Comparison of ENCODE assay signal across 28 cellular contexts in the genomic region with DNA sequence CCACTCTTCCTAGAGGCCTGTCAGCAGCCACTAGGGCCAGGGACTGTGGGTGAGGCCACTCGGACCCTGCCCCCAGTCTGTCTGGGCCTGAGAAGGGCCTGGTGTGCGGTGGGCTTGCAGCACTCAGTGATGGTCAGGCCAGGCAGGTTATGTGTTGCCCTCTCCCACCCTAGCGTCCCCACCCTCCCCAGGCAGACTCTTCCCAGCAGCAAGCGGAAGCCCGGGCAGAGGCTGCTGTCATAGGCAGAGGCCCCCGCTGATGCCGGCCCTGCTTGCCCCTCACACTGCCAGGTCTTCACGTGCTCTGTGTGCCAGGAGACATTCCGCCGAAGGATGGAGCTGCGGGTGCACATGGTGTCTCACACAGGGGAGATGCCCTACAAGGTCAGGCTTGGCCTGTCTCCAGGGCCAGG. TPM values are rescaled to one million over a fixed set of nuclear protein-coding genes. Genes with fewer than 3 reads are reported as not detected.
A peak's percentile ranks its signal among the peaks of the same experiment; 100 is the strongest.
DNase-seq lines count a peak whose midpoint lies in the region; ATAC-seq and TF ChIP-seq lines count a peak whose summit lies in the region.
"Had no signal": no experiment of that assay in that cellular context is flagged by ENCODE, and none has a peak within 500 bp of the region (broad histone marks: within the 10 kb centered on the region; RNA-seq: fewer than 3 reads in every experiment).

No MANE protein-coding gene starts in this region.

- no peak overlapping the region for H3K4me2 ChIP-seq in SK-N-SH
- H3K4me2 ChIP-seq: KMS-11 had no signal

- POLR2A ChIA-PET in SK-N-SH (lab: Yijun Ruan, JAX): no interaction called here

- CTCF ChIA-PET in SK-N-SH (lab: Yijun Ruan, JAX): interaction anchor here (1.8 kb wide), 1 partner anchor 149 kb away, joined by 4 read pairs; no protein-coding TSS in a partner anchor

- H3K27ac ChIP-seq in SK-N-SH (ENCODE audit: low read depth in 2 of 2, low read length in 1 of 2) (no peak overlapping the region), caudate nucleus (ENCODE audit: low read depth, low read length) (peak overlapping the region; percentile 36), right cardiac atrium (ENCODE audit: low read length) (no peak overlapping the region), testis (no peak overlapping the region)
- H3K27ac ChIP-seq: 22Rv1, KMS-11 had no signal

- TF ChIP-seq POLR2A in testis (IDR thresholded peaks at IDR 0.05): no peak

- TF ChIP-seq RAD21 in SK-N-SH (IDR thresholded peaks at IDR 0.05; ENCODE audit: low read length): no peak

- intact Hi-C loops in right cardiac atrium (cut with DNase I): no loop called here
- intact Hi-C loops in testis (cut with DNase I; ENCODE audit: low total_unique reads): no loop called here

- TF ChIP-seq CTCF in SK-N-SH (IDR thresholded peaks at IDR 0.05) (no peak), testis (IDR thresholded peaks at IDR 0.05) (no peak)

- H4K20me1 ChIP-seq in SK-N-SH (ENCODE audit: insufficient read depth): no peaks in the 10 kb centered on the region

- H3K9me3 ChIP-seq in SK-N-SH (no peaks in the 10 kb centered on the region), right cardiac atrium (ENCODE audit: control insufficient read depth, low read length) (no peaks in the 10 kb centered on the region), testis (no peaks in the 10 kb centered on the region)

- H3K4me3 ChIP-seq in SK-N-SH (ENCODE audit: low read depth in 2 of 2, low read length in 1 of 2) (no peak overlapping the region), right cardiac atrium (ENCODE audit: low read length) (no peak overlapping the region), testis (no peak overlapping the region)

- H3K9ac ChIP-seq in SK-N-SH: no peak overlapping the region
- H3K9ac ChIP-seq: KMS-11 had no signal

- DNase-seq in SK-N-SH: peak; percentile 14
- no peak for DNase-seq in caudate nucleus (lab: John Stamatoyannopoulos, UW)
- peak in 2 of 3 donors; percentile 58 to 62 for DNase-seq in right cardiac atrium
- DNase-seq in testis: peak; percentile 49
- DNase-seq in RKO (ENCODE audit: low spot score): no peak
- no peak for DNase-seq in retina
- DNase-seq: activated CD4-positive, CD25-positive, alpha-beta regulatory T cell treated with anti-CD3 and anti-CD28 coated beads, Interleukin-2, amount 50 U/mL, for 72 hours; activated naive CD4-positive, alpha-beta T cell treated with anti-CD3 and anti-CD28 coated beads, Interleukin-2, amount 50 U/mL, for 16 hours; activated T-cell treated with anti-CD3 and anti-CD28 coated beads, Interleukin-2, amount 50 U/mL, for 72 hours; DMS79; effector CD8-positive, alpha-beta T cell; erythroblast; foreskin melanocyte; mammary epithelial cell; MV-4-11; NCI-H1694; NCI-H2171; NCI-H526 had no signal

- H3K27me3 ChIP-seq in SK-N-SH (ENCODE audit: insufficient read depth) (no peaks in the 10 kb centered on the region), right cardiac atrium (ENCODE audit: control insufficient read depth, insufficient read depth) (no peaks in the 10 kb centered on the region), testis (no peaks in the 10 kb centered on the region)

- H3K4me1 ChIP-seq in SK-N-SH (ENCODE audit: control insufficient read depth in 1 of 2, insufficient read depth in 2 of 2, low read depth in 1 of 2, low read length in 1 of 2): peaks cover 0 to 6% of the 10 kb centered on the region in 2 experiments; a peak in 1 of 4 replicates
- peaks cover 5% of the 10 kb centered on the region for H3K4me1 ChIP-seq in right cardiac atrium (ENCODE audit: control insufficient read depth, insufficient read depth, low read length)
- peaks cover 15% of the 10 kb centered on the region for H3K4me1 ChIP-seq in testis

- no peaks in the 10 kb centered on the region for H3F3A ChIP-seq in SK-N-SH (replicated peaks; ENCODE audit: insufficient read depth)

- no peak for TF ChIP-seq EP300 in SK-N-SH (IDR thresholded peaks at IDR 0.05; ENCODE audit: borderline replicate concordance in 1 of 2, low read depth in 1 of 2, low read length in 1 of 2)

- H3K9me2 ChIP-seq in SK-N-SH: no peaks in the 10 kb centered on the region

- WGBS in SK-N-SH (ENCODE audit: low lambda C conversion rate): 80% methylated on average over 2 of the region's 11 CpGs
- 79% methylated on average over 11 of the region's 11 CpGs for WGBS in right cardiac atrium
- 51 to 75% methylated on average over 2 to 11 of the region's 11 CpGs for WGBS in testis, 2 donors

- H2AFZ ChIP-seq in SK-N-SH (ENCODE audit: low read depth): no peak overlapping the region

- H3K36me3 ChIP-seq in SK-N-SH (replicated peaks in 1 of 2; ENCODE audit: control insufficient read depth in 1 of 2, insufficient read depth in 2 of 2, low read length in 1 of 2) (peaks cover 0 to 31% of the 10 kb centered on the region in 2 experiments), testis (ENCODE audit: low read depth, missing control alignments) (no peaks in the 10 kb centered on the region)

- H3K79me2 ChIP-seq in SK-N-SH (ENCODE audit: insufficient read depth): peaks cover 15% of the 10 kb centered on the region; the same call in 1 of the 2 replicates

- no peak; the same call in 2 of the 3 replicates for ATAC-seq in SK-N-SH treated with all-trans-retinoic acid at 6 μM for 48 hours
- ATAC-seq in right cardiac atrium: peak; percentile 2 to 9
- ATAC-seq in GM21515 (IDR thresholded peaks at IDR 0.05; ENCODE audit: unreplicated experiment): no peak

TF ChIP-seq in SK-N-SH, 30 proteins besides CTCF, POLR2A, EP300 and RAD21 (continues in another document):
- TF ChIP-seq TEAD4 (IDR thresholded peaks at IDR 0.05; ENCODE audit: borderline replicate concordance, insufficient read depth) (no peak), NRF1 (IDR thresholded peaks at IDR 0.05; ENCODE audit: low read depth, low read length) (no peak)

TF ChIP-seq in SK-N-SH treated with all-trans-retinoic acid at 6 μM for 48 hours, 23 proteins besides CTCF, POLR2A, EP300 and RAD21:
- TF ChIP-seq ZNF565 (CRISPR knock-in tag; conservative IDR thresholded peaks at IDR 0.05; ENCODE audit: low read depth) (no peak), ZFP30 (CRISPR knock-in tag; IDR thresholded peaks at IDR 0.05) (no peak), BACH2 (CRISPR knock-in tag; IDR thresholded peaks at IDR 0.05; ENCODE audit: borderline replicate concordance) (no peak), TCF4 (CRISPR knock-in tag; IDR thresholded peaks at IDR 0.05; ENCODE audit: borderline replicate concordance) (no peak), ISL1 (CRISPR knock-in tag; IDR thresholded peaks at IDR 0.05) (no peak), SNAI2 (CRISPR knock-in tag; IDR thresholded peaks at IDR 0.05) (no peak)
- TF ChIP-seq, protein P1, sequence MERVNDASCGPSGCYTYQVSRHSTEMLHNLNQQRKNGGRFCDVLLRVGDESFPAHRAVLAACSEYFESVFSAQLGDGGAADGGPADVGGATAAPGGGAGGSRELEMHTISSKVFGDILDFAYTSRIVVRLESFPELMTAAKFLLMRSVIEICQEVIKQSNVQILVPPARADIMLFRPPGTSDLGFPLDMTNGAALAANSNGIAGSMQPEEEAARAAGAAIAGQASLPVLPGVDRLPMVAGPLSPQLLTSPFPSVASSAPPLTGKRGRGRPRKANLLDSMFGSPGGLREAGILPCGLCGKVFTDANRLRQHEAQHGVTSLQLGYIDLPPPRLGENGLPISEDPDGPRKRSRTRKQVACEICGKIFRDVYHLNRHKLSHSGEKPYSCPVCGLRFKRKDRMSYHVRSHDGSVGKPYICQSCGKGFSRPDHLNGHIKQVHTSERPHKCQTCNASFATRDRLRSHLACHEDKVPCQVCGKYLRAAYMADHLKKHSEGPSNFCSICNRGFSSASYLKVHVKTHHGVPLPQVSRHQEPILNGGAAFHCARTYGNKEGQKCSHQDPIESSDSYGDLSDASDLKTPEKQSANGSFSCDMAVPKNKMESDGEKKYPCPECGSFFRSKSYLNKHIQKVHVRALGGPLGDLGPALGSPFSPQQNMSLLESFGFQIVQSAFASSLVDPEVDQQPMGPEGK (CRISPR knock-in tag; IDR thresholded peaks at IDR 0.05; ENCODE audit: borderline replicate concordance): no peak

RNA-seq across cellular contexts. Expression of a gene that starts 6.6 kb away (rescaled TPM):
- polyA plus RNA-seq in SK-N-SH (2012; rRNA removed) (28.8 and 31.2 TPM in 2 replicates), right cardiac atrium (14.7 TPM), testis (ENCODE audit: insufficient read depth, low read depth, low replicate concordance) (80.7 TPM)
- 8.1 and 14.1 TPM in 2 replicates for polyA plus RNA-seq in SK-N-SH (2012; cell fraction: cytosol; rRNA removed)
- 123 and 203 TPM in 2 replicates for polyA plus RNA-seq in SK-N-SH (2012; cell fraction: nucleus; rRNA removed)
- total RNA-seq in right cardiac atrium (10 to 100 TPM; 11.3 to 18.4 (median 15.0) TPM), testis (10 to 100 TPM; 58.9 to 70.7 TPM)

RNA-seq across cellular contexts. Expression of a gene that starts 16.3 kb away (rescaled TPM):
- polyA plus RNA-seq in SK-N-SH (2012; rRNA removed) (9.0 and 12.5 TPM in 2 replicates), right cardiac atrium (57.7 TPM), testis (ENCODE audit: insufficient read depth, low read depth, low replicate concordance) (31.1 TPM)
- 4.5 and 7.5 TPM in 2 replicates for polyA plus RNA-seq in SK-N-SH (2012; cell fraction: cytosol; rRNA removed)
- polyA plus RNA-seq in SK-N-SH (2012; cell fraction: nucleus; rRNA removed): 29.6 and 32.4 TPM in 2 replicates
- total RNA-seq in right cardiac atrium (10 to 100 TPM; 54.9 to 71.3 (median 65.9) TPM), testis (10 to 100 TPM; 71.7 to 84.6 TPM)

RNA-seq across cellular contexts. Expression of a gene that starts 27.1 kb away (rescaled TPM):
- polyA plus RNA-seq in SK-N-SH (2012; rRNA removed): 6.5 and 8.5 TPM in 2 replicates
- 6.9 and 8.9 TPM in 2 replicates for polyA plus RNA-seq in SK-N-SH (2012; cell fraction: cytosol; rRNA removed)
- 16.4 and 22.0 TPM in 2 replicates for polyA plus RNA-seq in SK-N-SH (2012; cell fraction: nucleus; rRNA removed)
- total RNA-seq in right cardiac atrium: 1 to 10 TPM; 6.4 to 9.7 (median 7.9) TPM
- polyA plus RNA-seq in right cardiac atrium: 4.8 TPM
- total RNA-seq in testis: 10 to 100 TPM; 88.1 to 94.3 TPM
- polyA plus RNA-seq in testis (ENCODE audit: insufficient read depth, low read depth, low replicate concordance): 70.8 TPM

RNA-seq across cellular contexts. Expression of a gene that starts 31.3 kb away (rescaled TPM):
- polyA plus RNA-seq in SK-N-SH (2012; rRNA removed) (not detected in 2 replicates), right cardiac atrium (not detected), testis (ENCODE audit: insufficient read depth, low read depth, low replicate concordance) (5.1 TPM)
- polyA plus RNA-seq in SK-N-SH (2012; cell fraction: cytosol; rRNA removed): 0.03 TPM in 1 of 2 replicates, not detected in the other
- polyA plus RNA-seq in SK-N-SH (2012; cell fraction: nucleus; rRNA removed): 0.05 TPM in 2 replicates
- total RNA-seq in right cardiac atrium (not detected), testis (1 to 10 TPM; 5.3 to 5.6 TPM)
- total RNA-seq: activated CD8-positive, alpha-beta memory T cell treated with anti-CD3 and anti-CD28 coated beads for 36 hours; activated T-cell treated with anti-CD3 and anti-CD28 coated beads, Interleukin-2, amount 50 U/mL, for 72 hours; aorta; cerebellum; renal cortical epithelial cell; subcutaneous adipose tissue had no signal
- polyA plus RNA-seq: keratinocyte had no signal

RNA-seq across cellular contexts. Expression of a gene that starts 32.1 kb away (rescaled TPM):
- polyA plus RNA-seq in SK-N-SH (2012; rRNA removed) (7.1 and 7.9 TPM in 2 replicates), right cardiac atrium (6.0 TPM), testis (ENCODE audit: insufficient read depth, low read depth, low replicate concordance) (11.4 TPM)
- 7.0 and 7.7 TPM in 2 replicates for polyA plus RNA-seq in SK-N-SH (2012; cell fraction: cytosol; rRNA removed)
- polyA plus RNA-seq in SK-N-SH (2012; cell fraction: nucleus; rRNA removed): 12.4 and 18.8 TPM in 2 replicates
- total RNA-seq in right cardiac atrium (10 to 100 TPM; 12.8 to 17.1 (median 15.6) TPM), testis (10 to 100 TPM; 29.0 to 34.6 TPM)

Comparison
In these comparisons a context has a peak if more than half of its experiments do, and no peak if none do; other contexts are left out.
1. DNase-seq: peak in SK-N-SH (single experiment), right cardiac atrium (2 of 3) and testis (single experiment); none in caudate nucleus (0 of 61), RKO (single experiment) and retina (single experiment).
2. ATAC-seq: peak in right cardiac atrium (2 of 2); none in SK-N-SH treated with all-trans-retinoic acid at 6 μM for 48 hours (single experiment) and GM21515 (single experiment).